Comparison of ENCODE assay signal across 22 cellular contexts in genomic region chr2:37291680-37292079, GRCh38. TPM values are rescaled to one million over a fixed set of nuclear protein-coding genes. Genes with fewer than 3 reads are reported as not detected.
"Had no signal": no experiment of that assay in that cellular context is flagged by ENCODE, and none has a peak within 500 bp of the region (broad histone marks: within the 10 kb centered on the region; RNA-seq: fewer than 3 reads in every experiment).

No MANE protein-coding gene starts in this region.

- DNase-seq: effector memory CD4-positive, alpha-beta T cell; gastrocnemius medialis; glutamatergic neuron; islet precursor cell; mammary epithelial cell; mucosa of descending colon; naive thymus-derived CD8-positive, alpha-beta T cell; posterior cingulate gyrus; sigmoid colon; stimulated activated naive CD8-positive, alpha-beta T cell treated with anti-CD3 and anti-CD28 coated beads, Interleukin-15, Interleukin-2, amounts not matched to agents 100 U/mL and 50 U/mL, for 24 hours; thyroid gland had no signal

- H3K36me3 ChIP-seq: neutrophil had no signal

- ATAC-seq: gastrocnemius medialis; left lobe of liver; mucosa of descending colon; naive thymus-derived CD8-positive, alpha-beta T cell; stimulated activated naive CD8-positive, alpha-beta T cell treated with anti-CD3 and anti-CD28 coated beads, Interleukin-15, Interleukin-2, amounts not matched to agents 100 U/mL and 50 U/mL, for 24 hours had no signal

- H3K27ac Mint-ChIP-seq: type B pancreatic cell had no signal

- H3K27ac ChIP-seq: coronary artery, epithelial cell of prostate, esophagus muscularis mucosa, gastrocnemius medialis, neutrophil, sigmoid colon, skin epidermis, suprapubic skin, thyroid gland had no signal

- H3K4me1 ChIP-seq: esophagus muscularis mucosa, gastrocnemius medialis, suprapubic skin, thyroid gland had no signal

- H3K4me3 ChIP-seq: coronary artery, esophagus muscularis mucosa, gastrocnemius medialis, mucosa of descending colon, sigmoid colon, skin epidermis, suprapubic skin, thyroid gland had no signal

- H3K4me3 Mint-ChIP-seq: naive thymus-derived CD8-positive, alpha-beta T cell; type B pancreatic cell had no signal

- H3K9me3 Mint-ChIP-seq: naive thymus-derived CD8-positive, alpha-beta T cell; type B pancreatic cell had no signal

- H3K27me3 Mint-ChIP-seq: naive thymus-derived CD8-positive, alpha-beta T cell; type B pancreatic cell had no signal

- H3K9me3 ChIP-seq: esophagus muscularis mucosa, gastrocnemius medialis, mucosa of descending colon, neutrophil, sigmoid colon, suprapubic skin, thyroid gland had no signal

- FAIRE-seq: endometrium, urothelium cell line had no signal

- H3K27me3 ChIP-seq: esophagus muscularis mucosa, gastrocnemius medialis, neutrophil, sigmoid colon, suprapubic skin, thyroid gland had no signal

RNA-seq across cellular contexts. Expression of gene QPCT, which starts 52.8 kb away (rescaled TPM):
- total RNA-seq: osteocyte had no signal
